22 cellular contexts compared by ENCODE assay signal in the genomic region with DNA sequence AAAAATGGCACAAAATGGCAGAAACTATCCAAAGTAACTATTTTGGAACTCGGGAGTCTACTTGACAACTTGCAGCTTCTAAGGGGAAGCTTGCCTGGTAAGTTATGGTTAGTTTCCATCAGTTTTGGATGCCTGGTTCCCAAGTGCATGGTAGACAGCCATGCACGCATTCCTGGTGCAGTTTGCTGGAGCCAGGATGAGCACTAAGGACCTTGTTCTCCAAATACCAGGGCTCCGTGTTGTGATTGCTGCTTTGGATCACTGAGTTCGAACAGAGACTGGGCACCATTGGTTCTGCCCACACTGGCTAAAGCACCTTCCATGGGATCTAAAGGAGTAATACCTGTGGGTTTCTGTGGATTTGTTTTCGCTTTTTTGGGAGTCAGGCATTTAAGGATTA.
DNase-seq lines count a peak whose midpoint lies in the region; ATAC-seq, FAIRE-seq and TF ChIP-seq lines count a peak whose summit lies in the region.
"Had no signal": no experiment of that assay in that cellular context is flagged by ENCODE, and none has a peak within 500 bp of the region (broad histone marks: within the 10 kb centered on the region; RNA-seq: fewer than 3 reads in every experiment).

No MANE protein-coding gene starts in this region.

- H3K4me2 ChIP-seq in HepG2 (ENCODE audit: low read depth, low read length): no peak overlapping the region
- H3K4me2 ChIP-seq: A549; BLaER1 treated with 17β-estradiol and CSF1 and Interleukin-3, amounts not matched to agents 10 nM and 100 nM had no signal

- H3K4me3 ChIP-seq in HepG2 (replicated peaks in 1 of 3; ENCODE audit: insufficient read depth in 1 of 3, low read depth in 2 of 3, low read length in 3 of 3) (no peak overlapping the region), right lobe of liver (no peak overlapping the region), endodermal cell (ENCODE audit: low read length) (no peak overlapping the region), thyroid gland (replicated peaks in 1 of 3) (no peak overlapping the region), uterus (no peak overlapping the region)
- H3K4me3 ChIP-seq: A549; BLaER1 treated with 17β-estradiol and CSF1 and Interleukin-3, amounts not matched to agents 10 nM and 100 nM; GM12878 had no signal

- peak; percentile 37; the same call in 1 of the 3 replicates for ATAC-seq in HepG2
- ATAC-seq in right lobe of liver: no peak
- ATAC-seq in HG03135 (IDR thresholded peaks at IDR 0.05; ENCODE audit: unreplicated experiment): no peak
- ATAC-seq: A549; CD8-positive, alpha-beta T cell; GM12878 had no signal

- DNase-seq in HepG2 (ENCODE audit: low spot score): no peak
- no peak for DNase-seq in right lobe of liver
- DNase-seq in endodermal cell: peak; percentile 31
- peak; percentile 82 to 84 for DNase-seq in thyroid gland
- DNase-seq in uterus: no peak
- DNase-seq: AML-193; Caco-2; Calu3; CD4-positive, alpha-beta T cell; CD8-positive, alpha-beta T cell; DMS79 treated with DMSO at 0.1 percent for 48 hours; GDM1 had no signal

- POLR2A ChIA-PET in HepG2 (lab: Yijun Ruan, JAX): no interaction called here

- H3K9ac ChIP-seq in HepG2 (ENCODE audit: insufficient read depth, low read depth, low read length) (no peak overlapping the region), endodermal cell (ENCODE audit: extremely low read depth, low read length, poor library complexity, severe bottlenecking) (no peak overlapping the region)
- H3K9ac ChIP-seq: BLaER1 treated with 17β-estradiol and CSF1 and Interleukin-3, amounts not matched to agents 10 nM and 100 nM had no signal

- H3K36me3 Mint-ChIP-seq in endodermal cell (ENCODE audit: low read depth): peaks cover 23% of the 10 kb centered on the region

- TF ChIP-seq RAD21 in HepG2 (CRISPR knock-in tag; IDR thresholded peaks at IDR 0.05): no peak

- TF ChIP-seq EP300 in HepG2 (IDR thresholded peaks at IDR 0.05; ENCODE audit: low read depth in 2 of 2, low read length in 2 of 2): no peak
- no peak for TF ChIP-seq EP300 in HepG2 (CRISPR knock-in tag; IDR thresholded peaks at IDR 0.05; ENCODE audit: borderline replicate concordance)

- no peak for FAIRE-seq in HepG2 (lab: Jason Lieb, UNC)
- FAIRE-seq: A549, D721Med, GM12878, GM12892, GM18507 had no signal

- H3K4me1 ChIP-seq in HepG2 (ENCODE audit: insufficient read depth, low read length): no peaks in the 10 kb centered on the region
- no peaks in the 10 kb centered on the region for H3K4me1 ChIP-seq in right lobe of liver
- no peaks in the 10 kb centered on the region for H3K4me1 ChIP-seq in endodermal cell (ENCODE audit: control insufficient read depth, insufficient read depth, low read length)
- H3K4me1 ChIP-seq in thyroid gland: peaks cover 6 to 22% of the 10 kb centered on the region in 2 donors
- H3K4me1 ChIP-seq in uterus: no peaks in the 10 kb centered on the region
- H3K4me1 ChIP-seq: A549, Caco-2 had no signal

- intact Hi-C loops in HepG2 (cut with micrococcal nuclease; ENCODE audit: unreplicated experiment): no loop called here
- intact Hi-C loops in right lobe of liver (cut with DNase I): no loop called here
- intact Hi-C loops in thyroid gland (cut with DNase I): no loop called here
- intact Hi-C loops in uterus (cut with DNase I; ENCODE audit: low total_unique reads): no loop called here

- no peaks in the 10 kb centered on the region for H3K4me1 Mint-ChIP-seq in endodermal cell
- H3K4me1 Mint-ChIP-seq: B cell had no signal

- H3K27me3 ChIP-seq in HepG2 (ENCODE audit: control insufficient read depth in 1 of 2, insufficient read depth in 2 of 2, low read length in 2 of 2): 0 out of 5 replicates have a peak, but pooled peaks cover 0 to 5% of the 10 kb centered on the region in 2 experiments
- no peaks in the 10 kb centered on the region for H3K27me3 ChIP-seq in right lobe of liver
- no peaks in the 10 kb centered on the region for H3K27me3 ChIP-seq in endodermal cell (ENCODE audit: control insufficient read depth, insufficient read depth, low read length, poor library complexity, severe bottlenecking)
- H3K27me3 ChIP-seq in thyroid gland: no peaks in the 10 kb centered on the region
- H3K27me3 ChIP-seq in uterus: no peaks in the 10 kb centered on the region
- H3K27me3 ChIP-seq: BLaER1 treated with 17β-estradiol and CSF1 and Interleukin-3, amounts not matched to agents 10 nM and 100 nM had no signal

- H2AFZ ChIP-seq in HepG2 (ENCODE audit: low read length): no peak overlapping the region

- H3K4me3 Mint-ChIP-seq in endodermal cell: no peak overlapping the region
- H3K4me3 Mint-ChIP-seq: B cell; CD4-positive, alpha-beta T cell; CD8-positive, alpha-beta T cell had no signal

- peaks cover under 1% of the 10 kb centered on the region for H3K27me3 Mint-ChIP-seq in endodermal cell (ENCODE audit: insufficient read depth)
- H3K27me3 Mint-ChIP-seq: B cell had no signal

- H3K27ac ChIP-seq in HepG2 (ENCODE audit: extremely low read length, insufficient read depth, low read length): no peak overlapping the region
- no peak overlapping the region for H3K27ac ChIP-seq in right lobe of liver
- H3K27ac ChIP-seq in endodermal cell (ENCODE audit: low read depth, low read length): no peak overlapping the region
- peak overlapping the region; percentile 67 to 71 (median 68) for H3K27ac ChIP-seq in thyroid gland
- no peak overlapping the region for H3K27ac ChIP-seq in uterus
- H3K27ac ChIP-seq: 22Rv1; A549; BLaER1 treated with 17β-estradiol and CSF1 and Interleukin-3, amounts not matched to agents 10 nM and 100 nM; C4-2B had no signal

- WGBS in HepG2 (ENCODE audit: low lambda C conversion rate): 41% methylated on average over 4 of the region's 5 CpGs
- 95% methylated on average over 4 of the region's 5 CpGs for WGBS in right lobe of liver (ENCODE audit: insufficient coverage, low coverage, low lambda C conversion rate, missing lambda C conversion rate)
- WGBS in endodermal cell (ENCODE audit: insufficient coverage in 1 of 2, insufficient read length in 1 of 2), 2 experiments: 93 to 95% methylated on average over 4 to 5 of the region's 5 CpGs
- 35 to 36% methylated on average over 5 of the region's 5 CpGs for WGBS in thyroid gland, 2 donors

- no TSS peak for BruUV-seq in HepG2 (replicated peaks; lab: Mats Ljungman, UMichigan)

- in situ Hi-C loops in HepG2 (cut with HindIII; ENCODE audit: extremely low pct_ligation_motif_present, low pct_unique_long_range_greater_than_20kb): no loop called here

- CTCF ChIA-PET in HepG2 (lab: Yijun Ruan, JAX; ENCODE audit: low intra/inter-chr PET ratio, low total read pairs): no interaction called here

- H3K27ac Mint-ChIP-seq in endodermal cell: no peak overlapping the region
- H3K27ac Mint-ChIP-seq: B cell; CD4-positive, alpha-beta T cell; CD8-positive, alpha-beta T cell had no signal

- H4K20me1 ChIP-seq in HepG2 (ENCODE audit: insufficient read depth, low read length): no peaks in the 10 kb centered on the region
- H4K20me1 ChIP-seq: BLaER1 treated with 17β-estradiol and CSF1 and Interleukin-3, amounts not matched to agents 10 nM and 100 nM had no signal

- H3K36me3 ChIP-seq in HepG2 (replicated peaks in 1 of 2; ENCODE audit: control insufficient read depth in 1 of 2, insufficient read depth in 2 of 2, low read length in 2 of 2) (peaks cover 2 to 8% of the 10 kb centered on the region in 2 experiments; a peak in 3 of 5 replicates), right lobe of liver (peaks cover 0 to 9% (median 0%) of the 10 kb centered on the region in 4 donors), endodermal cell (ENCODE audit: control insufficient read depth, insufficient read depth, low read length) (peaks cover 16% of the 10 kb centered on the region), thyroid gland (peaks cover 3 to 5% of the 10 kb centered on the region in 2 donors), uterus (no peaks in the 10 kb centered on the region)

- no peaks in the 10 kb centered on the region for H3K9me3 ChIP-seq in HepG2 (ENCODE audit: low read length)
- H3K9me3 ChIP-seq in right lobe of liver: no peaks in the 10 kb centered on the region
- no peaks in the 10 kb centered on the region for H3K9me3 ChIP-seq in endodermal cell (ENCODE audit: control insufficient read depth, low read length)
- no peaks in the 10 kb centered on the region for H3K9me3 ChIP-seq in thyroid gland
- no peaks in the 10 kb centered on the region for H3K9me3 ChIP-seq in uterus
- H3K9me3 ChIP-seq: A549, Caco-2 had no signal

- TF ChIP-seq POLR2A in HepG2 (IDR thresholded peaks at IDR 0.05; ENCODE audit: insufficient read depth in 1 of 2, low read depth in 2 of 2, low read length in 2 of 2) (no peak), right lobe of liver (IDR thresholded peaks at IDR 0.05) (no peak), thyroid gland (IDR thresholded peaks at IDR 0.05) (no peak), uterus (IDR thresholded peaks at IDR 0.05) (no peak)

- H3K9me3 Mint-ChIP-seq in endodermal cell: no peaks in the 10 kb centered on the region

- no peaks in the 10 kb centered on the region for H3K79me2 ChIP-seq in HepG2 (ENCODE audit: insufficient read depth, low read length)

- no peak for TF ChIP-seq CTCF in HepG2 (CRISPR knock-in tag; IDR thresholded peaks at IDR 0.05)
- TF ChIP-seq CTCF in right lobe of liver (IDR thresholded peaks at IDR 0.05): no peak
- TF ChIP-seq CTCF in endodermal cell (conservative IDR thresholded peaks at IDR 0.05): no peak
- no peak for TF ChIP-seq CTCF in thyroid gland (IDR thresholded peaks at IDR 0.05)
- TF ChIP-seq CTCF in uterus (IDR thresholded peaks at IDR 0.05): no peak

TF ChIP-seq in HepG2, 621 proteins besides CTCF, POLR2A, EP300 and RAD21 (continues in another document):
- TF ChIP-seq ERF (CRISPR knock-in tag; IDR thresholded peaks at IDR 0.05) (no peak), PAWR (CRISPR knock-in tag; IDR thresholded peaks at IDR 0.05; ENCODE audit: borderline replicate concordance) (no peak), TOE1 (CRISPR knock-in tag; IDR thresholded peaks at IDR 0.05) (no peak), PITX1 (CRISPR knock-in tag; IDR thresholded peaks at IDR 0.05) (no peak), ZNF567 (CRISPR knock-in tag; IDR thresholded peaks at IDR 0.05; ENCODE audit: borderline replicate concordance) (no peak), ZMAT3 (CRISPR knock-in tag; conservative IDR thresholded peaks at IDR 0.05) (no peak), ZNF337 (CRISPR knock-in tag; IDR thresholded peaks at IDR 0.05; ENCODE audit: borderline replicate concordance, low read depth) (no peak), AGO1 (IDR thresholded peaks at IDR 0.05; ENCODE audit: low read depth, low read length, poor library complexity, severe bottlenecking) (no peak)

Comparison
In these comparisons a context has a peak if more than half of its experiments do, and no peak if none do; other contexts are left out.
1. DNase-seq: peak in endodermal cell (single experiment) and thyroid gland (2 of 2); none in HepG2 (single experiment), right lobe of liver (0 of 3) and uterus (0 of 2).
2. H3K27ac ChIP-seq: peak in thyroid gland (3 of 3); none in HepG2 (single experiment), right lobe of liver (0 of 3), endodermal cell (single experiment) and uterus (0 of 2).